ENCODE assay signal across 9 cellular contexts in the genomic region with DNA sequence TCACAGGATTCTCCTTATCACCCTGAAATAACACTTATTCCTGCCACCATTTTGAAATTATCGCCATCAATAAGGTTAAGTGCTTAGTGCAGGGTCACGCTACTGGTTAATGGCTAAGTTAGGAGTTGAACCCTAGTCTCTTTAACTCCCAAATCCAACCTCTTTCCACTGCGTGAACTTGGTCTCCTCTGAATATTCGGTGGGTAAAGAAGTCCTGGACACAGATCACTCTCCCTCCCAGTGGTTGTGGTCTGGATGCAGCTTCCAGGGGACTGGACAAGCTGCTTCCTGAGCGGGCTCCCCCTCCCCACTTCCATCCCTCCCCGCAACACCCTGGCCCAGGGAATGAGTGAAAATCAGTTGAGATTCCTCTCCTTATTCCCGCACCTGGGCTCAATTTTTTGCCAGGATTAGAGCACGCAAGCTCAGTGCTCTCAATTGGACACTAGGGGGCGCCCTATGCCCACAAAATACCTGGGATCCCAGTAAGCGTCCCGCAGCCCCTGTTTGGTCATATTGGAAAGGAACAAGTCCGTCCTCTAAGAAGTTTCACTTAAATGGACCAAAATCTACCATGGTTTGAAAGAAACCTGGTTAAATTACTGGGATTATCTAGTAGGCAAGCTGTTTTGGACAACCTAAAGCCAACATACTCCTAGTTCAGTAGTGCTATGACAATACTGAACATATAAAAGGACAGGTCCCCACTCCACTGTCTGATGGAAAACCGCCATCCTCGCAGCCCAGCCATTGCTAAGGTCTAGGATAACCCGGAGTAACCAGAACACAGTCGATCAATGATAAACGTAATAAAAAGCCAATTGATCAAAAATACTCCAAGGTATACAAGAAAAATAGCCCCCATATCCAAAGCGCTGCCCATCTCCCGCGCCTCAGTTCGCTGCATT. TPM values are rescaled to one million over a fixed set of nuclear protein-coding genes. Genes with fewer than 3 reads are reported as not detected.
DNase-seq lines count a peak whose midpoint lies in the region; ATAC-seq, FAIRE-seq and TF ChIP-seq lines count a peak whose summit lies in the region.
"Had no signal": no experiment of that assay in that cellular context is flagged by ENCODE, and none has a peak within 500 bp of the region (broad histone marks: within the 10 kb centered on the region; RNA-seq: fewer than 3 reads in every experiment).

No MANE protein-coding gene starts in this region.

- no peak overlapping the region for H3K27ac ChIP-seq in CD4-positive, alpha-beta T cell (ENCODE audit: low read depth, low read length)

- H3K4me3 Mint-ChIP-seq in CD4-positive, alpha-beta T cell: no peak overlapping the region
- H3K4me3 Mint-ChIP-seq: activated naive CD4-positive, alpha-beta T cell treated with anti-CD3 and anti-CD28 coated beads, Interleukin-2, amount 50 U/mL, for 24 hours had no signal

- CTCF ChIA-PET in CD4-positive, alpha-beta T cell (lab: Charles Lee): interaction anchor here (0.7 to 3.0 kb wide), 9 partner anchors 16 to 656 kb away, joined by 3 to 24 read pairs (median 5); no protein-coding TSS in a partner anchor

- no peak overlapping the region for H3K27ac Mint-ChIP-seq in CD4-positive, alpha-beta T cell
- no peak overlapping the region for H3K27ac Mint-ChIP-seq in activated naive CD4-positive, alpha-beta T cell treated with anti-CD3 and anti-CD28 coated beads, Interleukin-2, amount 50 U/mL, for 72 hours
- H3K27ac Mint-ChIP-seq: activated naive CD4-positive, alpha-beta T cell treated with anti-CD3 and anti-CD28 coated beads, Interleukin-2, amount 50 U/mL, for 24 hours had no signal

- H3K9me3 Mint-ChIP-seq in CD4-positive, alpha-beta T cell: no peaks in the 10 kb centered on the region
- H3K9me3 Mint-ChIP-seq in activated naive CD4-positive, alpha-beta T cell treated with anti-CD3 and anti-CD28 coated beads, Interleukin-2, amount 50 U/mL, for 72 hours: peaks cover 0 to 6% of the 10 kb centered on the region in 2 donors
- H3K9me3 Mint-ChIP-seq: activated naive CD4-positive, alpha-beta T cell treated with anti-CD3 and anti-CD28 coated beads, Interleukin-2, amount 50 U/mL, for 24 hours had no signal

- H3K36me3 Mint-ChIP-seq in CD4-positive, alpha-beta T cell (ENCODE audit: low read depth): no peaks in the 10 kb centered on the region
- peaks cover 0 to 15% of the 10 kb centered on the region in 2 donors for H3K36me3 Mint-ChIP-seq in activated naive CD4-positive, alpha-beta T cell treated with anti-CD3 and anti-CD28 coated beads, Interleukin-2, amount 50 U/mL, for 72 hours
- H3K36me3 Mint-ChIP-seq: activated naive CD4-positive, alpha-beta T cell treated with anti-CD3 and anti-CD28 coated beads, Interleukin-2, amount 50 U/mL, for 24 hours had no signal

- no peak for FAIRE-seq in urothelium cell line (lab: Jason Lieb, UNC)

- intact Hi-C loops in CD4-positive, alpha-beta T cell (cut with DNase I, micrococcal nuclease): loop anchor here (1.0 to 10.0 kb wide), 5 partner anchors 23 to 818 kb away; no protein-coding TSS in a partner anchor
- intact Hi-C loops in Right ventricle myocardium superior (cut with DNase I): loop anchor here (5.0 to 10.0 kb wide), 2 partner anchors 38 to 115 kb away; no protein-coding TSS in a partner anchor

- DNase-seq in CD4-positive, alpha-beta T cell: peak; percentile 55 to 68 (median 61)
- DNase-seq in SK-N-DZ (ENCODE audit: low spot score): peak; percentile 67
- DNase-seq in activated naive CD4-positive, alpha-beta T cell treated with anti-CD3 and anti-CD28 coated beads, Interleukin-2, amount 50 U/mL, for 72 hours (ENCODE audit: low spot score in 2 of 2): peak; percentile 64 to 75
- peak; percentile 83 for DNase-seq in Right ventricle myocardium superior
- DNase-seq in pons (ENCODE audit: low spot score): peak; percentile 86
- peak; percentile 79 for DNase-seq in urothelium cell line (ENCODE audit: low spot score)

- no peaks in the 10 kb centered on the region for H3K9me3 ChIP-seq in CD4-positive, alpha-beta T cell (ENCODE audit: control insufficient read depth, low read length)

- peaks cover 8% of the 10 kb centered on the region for H3K27me3 Mint-ChIP-seq in CD4-positive, alpha-beta T cell
- H3K27me3 Mint-ChIP-seq: activated naive CD4-positive, alpha-beta T cell treated with anti-CD3 and anti-CD28 coated beads, Interleukin-2, amount 50 U/mL, for 24 hours had no signal

- peak; percentile 96 for TF ChIP-seq CTCF in CD4-positive, alpha-beta T cell (IDR thresholded peaks at IDR 0.05)
- TF ChIP-seq CTCF in LNCAP (IDR thresholded peaks at IDR 0.05): peak; percentile 76

- H3K27me3 ChIP-seq in CD4-positive, alpha-beta T cell (ENCODE audit: control insufficient read depth, insufficient read depth, low read length): no peaks in the 10 kb centered on the region

- no peak for ATAC-seq in CD4-positive, alpha-beta T cell (ENCODE audit: poor library complexity)
- ATAC-seq in GM21381 (IDR thresholded peaks at IDR 0.05; ENCODE audit: unreplicated experiment): peak; percentile 48
- peak; percentile 39 to 55 for ATAC-seq in activated naive CD4-positive, alpha-beta T cell treated with anti-CD3 and anti-CD28 coated beads, Interleukin-2, amount 50 U/mL, for 72 hours
- peak; percentile 95 for ATAC-seq in Right ventricle myocardium superior (ENCODE audit: poor library complexity)

- POLR2A ChIA-PET in CD4-positive, alpha-beta T cell (lab: Charles Lee): interaction anchor here (1.1 to 2.4 kb wide), 2 partner anchors 22 to 32 kb away, joined by 6 to 7 read pairs; no protein-coding TSS in a partner anchor

- H3K4me1 Mint-ChIP-seq in CD4-positive, alpha-beta T cell (ENCODE audit: low read depth): peaks cover 47% of the 10 kb centered on the region

RNA-seq across cellular contexts. Expression of a gene that starts 40.4 kb away (rescaled TPM):
- total RNA-seq in CD4-positive, alpha-beta T cell: not detected
- not detected in 2 replicates for polyA plus RNA-seq in SK-N-DZ (2014; cell fraction: cytosol; rRNA removed)
- not detected in 2 replicates for polyA plus RNA-seq in SK-N-DZ (2014; cell fraction: nucleus; rRNA removed)
- 10 to 100 TPM in 1 of 2 donors, 1 to 10 TPM in 1; 5.9 to 11.5 TPM for total RNA-seq in activated naive CD4-positive, alpha-beta T cell treated with anti-CD3 and anti-CD28 coated beads, Interleukin-2, amount 50 U/mL, for 72 hours
- total RNA-seq in Right ventricle myocardium superior: 1.3 TPM
